9 cellular contexts compared by ENCODE assay signal in the genomic region with DNA sequence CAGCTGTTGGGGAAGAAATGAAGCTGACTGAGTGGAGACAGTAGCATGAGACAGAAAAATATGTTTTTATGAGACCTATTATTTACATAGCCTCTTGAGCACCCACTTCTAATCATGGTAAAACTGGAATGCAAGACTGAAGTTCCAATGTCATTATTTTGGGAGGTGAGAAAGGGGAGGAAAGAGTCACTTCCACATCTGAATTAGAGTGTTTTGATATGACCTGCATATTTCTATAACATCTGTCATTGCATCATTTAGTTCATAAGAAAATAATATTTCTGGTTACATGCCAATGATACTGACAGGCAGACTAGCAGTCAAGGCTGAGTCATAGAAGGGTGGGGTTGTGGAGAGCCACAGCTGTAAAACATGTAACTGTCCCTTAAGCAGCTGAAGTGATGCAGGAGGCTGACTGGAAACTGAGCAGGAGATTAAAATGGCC. TPM values are rescaled to one million over a fixed set of nuclear protein-coding genes. Genes with fewer than 3 reads are reported as not detected.
DNase-seq lines count a peak whose midpoint lies in the region; ATAC-seq, FAIRE-seq and TF ChIP-seq lines count a peak whose summit lies in the region.
"Had no signal": no experiment of that assay in that cellular context is flagged by ENCODE, and none has a peak within 500 bp of the region (broad histone marks: within the 10 kb centered on the region; RNA-seq: fewer than 3 reads in every experiment).

No MANE protein-coding gene starts in this region.

- H3K9me3 Mint-ChIP-seq in astrocyte (ENCODE audit: unreplicated experiment) = no peaks in the 10 kb centered on the region
- H3K9me3 Mint-ChIP-seq: activated naive CD4-positive, alpha-beta T cell treated with anti-CD3 and anti-CD28 coated beads, Interleukin-2, amount 50 U/mL, for 72 hours had no signal

- no peak for TF ChIP-seq CTCF in astrocyte (IDR thresholded peaks at IDR 0.05; ENCODE audit: insufficient read depth, low read depth, low read length)

- no peaks in the 10 kb centered on the region for H3K36me3 ChIP-seq in astrocyte (ENCODE audit: insufficient read depth, low read length)

- no peaks in the 10 kb centered on the region for H4K20me1 ChIP-seq in astrocyte (ENCODE audit: insufficient read depth, low read length)

- H3K27ac ChIP-seq in astrocyte (ENCODE audit: low read depth, low read length) = peak overlapping the region; percentile 47

- ATAC-seq in HG02840 (IDR thresholded peaks at IDR 0.05; ENCODE audit: low FRiP score, unreplicated experiment) = no peak

- H3K27ac Mint-ChIP-seq in astrocyte (ENCODE audit: unreplicated experiment) = no peak overlapping the region
- H3K27ac Mint-ChIP-seq: activated naive CD4-positive, alpha-beta T cell treated with anti-CD3 and anti-CD28 coated beads, Interleukin-2, amount 50 U/mL, for 72 hours had no signal

- no peak overlapping the region for H2AFZ ChIP-seq in astrocyte (ENCODE audit: low read depth, low read length)

- H3K4me1 Mint-ChIP-seq in astrocyte (ENCODE audit: low read depth, unreplicated experiment) = peaks cover 25% of the 10 kb centered on the region

- no peaks in the 10 kb centered on the region for H3K27me3 ChIP-seq in astrocyte (ENCODE audit: insufficient read depth, low read length)

- no peak overlapping the region for H3K4me3 ChIP-seq in astrocyte (ENCODE audit: insufficient read depth, low read depth, low read length)

- no peaks in the 10 kb centered on the region for H3K36me3 Mint-ChIP-seq in astrocyte (ENCODE audit: low read depth, unreplicated experiment)
- H3K36me3 Mint-ChIP-seq: activated naive CD4-positive, alpha-beta T cell treated with anti-CD3 and anti-CD28 coated beads, Interleukin-2, amount 50 U/mL, for 72 hours had no signal

- peaks cover 8% of the 10 kb centered on the region for H3K4me1 ChIP-seq in astrocyte (ENCODE audit: insufficient read depth, low read length)

- H3K9ac ChIP-seq in astrocyte (ENCODE audit: low read length) = no peak overlapping the region

- peak; percentile 49 for FAIRE-seq in astrocyte (lab: Jason Lieb, UNC)

- no peak overlapping the region for H3K4me3 Mint-ChIP-seq in astrocyte (ENCODE audit: unreplicated experiment)

- DNase-seq in AG20443 (ENCODE audit: low spot score) = peak; percentile 81
- DNase-seq in LoVo (ENCODE audit: low spot score) = peak; percentile 85
- DNase-seq in astrocyte (ENCODE audit: low read depth) = peak; percentile 73
- peak; percentile 61 for DNase-seq in kidney tubule cell (ENCODE audit: low spot score)
- no peak for DNase-seq in cerebellar cortex (ENCODE audit: low spot score)
- no peak for DNase-seq in activated naive CD4-positive, alpha-beta T cell treated with Interleukin-2 at 50 U/mL for 16 hours
- DNase-seq in activated CD8-positive, alpha-beta memory T cell treated with anti-CD3 and anti-CD28 coated beads, Interleukin-2, amount 50 U/mL, for 48 hours = no peak

- H3K79me2 ChIP-seq in astrocyte (ENCODE audit: insufficient read depth, low read length) = no peaks in the 10 kb centered on the region

- H3K4me2 ChIP-seq in astrocyte (ENCODE audit: low read length) = no peak overlapping the region

- H3K9me3 ChIP-seq in astrocyte (ENCODE audit: insufficient read depth, low read depth, low read length) = no peaks in the 10 kb centered on the region

- H3K27me3 Mint-ChIP-seq in astrocyte (ENCODE audit: low read depth, unreplicated experiment) = no peaks in the 10 kb centered on the region

RNA-seq across cellular contexts. Expression of a gene that starts 26.7 kb away (rescaled TPM):
- 22.6 and 28.9 TPM in 2 replicates for total RNA-seq in astrocyte
- total RNA-seq: activated naive CD4-positive, alpha-beta T cell treated with anti-CD3 and anti-CD28 coated beads, Interleukin-2, amount 50 U/mL, for 72 hours had no signal

Comparison
In these comparisons a context has a peak if more than half of its experiments do, and no peak if none do; other contexts are left out.
1. DNase-seq: peak in AG20443 (single experiment), LoVo (single experiment), astrocyte (single experiment) and kidney tubule cell (single experiment); none in cerebellar cortex (single experiment), activated naive CD4-positive, alpha-beta T cell treated with Interleukin-2 at 50 U/mL for 16 hours (single experiment) and activated CD8-positive, alpha-beta memory T cell treated with anti-CD3 and anti-CD28 coated beads, Interleukin-2, amount 50 U/mL, for 48 hours (single experiment).